In the genomic region with DNA sequence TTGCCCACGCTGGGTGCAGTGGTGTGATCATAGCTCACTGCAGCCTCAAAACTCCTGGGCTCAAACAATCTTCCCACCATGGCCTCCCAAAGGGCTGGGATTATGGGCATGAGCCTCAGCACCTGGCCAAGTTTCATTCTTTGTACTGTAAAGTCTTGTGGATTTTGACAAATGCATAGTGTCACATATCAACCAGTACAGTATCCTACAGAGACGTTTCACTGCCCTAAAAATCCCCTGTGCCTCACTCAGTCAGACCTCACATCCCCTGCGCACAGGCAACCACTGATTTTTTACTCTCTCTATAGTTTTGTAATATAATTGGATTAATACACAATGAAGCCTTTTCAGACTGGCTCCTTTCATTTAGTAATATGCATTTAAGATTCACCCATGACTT, we compare ENCODE assay signal across 26 cellular contexts.
"Had no signal": no experiment of that assay in that cellular context is flagged by ENCODE, and none has a peak within 500 bp of the region (broad histone marks: within the 10 kb centered on the region; RNA-seq: fewer than 3 reads in every experiment).

No MANE protein-coding gene starts in this region.

- H3K27ac ChIP-seq: neural progenitor cell, ovary, parathyroid adenoma, psoas muscle, right lobe of liver, sigmoid colon, stomach, thoracic aorta, thyroid gland, tibial nerve, upper lobe of left lung, vagina had no signal

- FAIRE-seq: small intestine, urothelium cell line had no signal

- H2AFZ ChIP-seq: neural progenitor cell, parathyroid adenoma had no signal

- H3K4me3 ChIP-seq: neural progenitor cell, ovary, psoas muscle, right lobe of liver, sigmoid colon, stomach, thoracic aorta, thyroid gland, tibial nerve, upper lobe of left lung, vagina had no signal

- H3K4me1 ChIP-seq: neural progenitor cell, parathyroid adenoma, psoas muscle had no signal

- ATAC-seq: natural killer cell; psoas muscle; right cardiac atrium; right lobe of liver; stimulated activated effector memory CD8-positive, alpha-beta T cell treated with anti-CD3 and anti-CD28 coated beads, Interleukin-12 subunit alpha, Interleukin-12 subunit beta, amount 100 ng/mL, for 72 hours; stimulated activated naive B cell treated with anti-CD40 and anti-IgM and Interleukin-4, amounts not matched to agents 10 μg/mL and 1 μg/mL and 100 μg/mL, for 72 hours had no signal

- H3K36me3 ChIP-seq: neural progenitor cell, ovary, right lobe of liver, sigmoid colon, stomach, thoracic aorta, thyroid gland, tibial nerve, upper lobe of left lung, vagina had no signal

- DNase-seq: natural killer cell; occipital lobe; ovary; posterior cingulate gyrus; psoas muscle; right cardiac atrium; right lobe of liver; sigmoid colon; small intestine; stimulated activated CD4-positive, alpha-beta T cell treated with anti-CD3 and anti-CD28 coated beads, Interleukin-15, amount 100 ng/mL, for 24 hours; stimulated activated CD4-positive, alpha-beta T cell treated with anti-CD3 and anti-CD28 coated beads, Interleukin-2, amount 100 ng/mL, for 24 hours; stimulated activated CD4-positive, alpha-beta T cell treated with anti-CD3 and anti-CD28 coated beads, Interleukin-2, amount 100 ng/mL, for 48 hours; stimulated activated CD4-positive, alpha-beta T cell treated with anti-CD3 and anti-CD28 coated beads, Interleukin-4, amount 100 ng/mL, for 24 hours; stimulated activated naive B cell treated with anti-CD40 and anti-IgM and Interleukin-4, amounts not matched to agents 10 μg/mL and 1 μg/mL and 100 μg/mL, for 72 hours; stimulated activated naive CD4-positive, alpha-beta T cell treated with Interleukin-2 at 50 U/mL for 16 hours; stomach; thyroid gland; trophoblast cell; upper lobe of left lung had no signal

- H3K79me2 ChIP-seq: parathyroid adenoma had no signal

- H3K9me3 ChIP-seq: ovary, psoas muscle, right lobe of liver, sigmoid colon, stomach, thoracic aorta, thyroid gland, tibial nerve, upper lobe of left lung, vagina had no signal

- H3K4me2 ChIP-seq: neural progenitor cell had no signal

- H3K27me3 ChIP-seq: neural progenitor cell, ovary, right lobe of liver, sigmoid colon, tibial nerve, vagina had no signal

- H3K9ac ChIP-seq: neural progenitor cell, parathyroid adenoma had no signal
